In the genomic region with DNA sequence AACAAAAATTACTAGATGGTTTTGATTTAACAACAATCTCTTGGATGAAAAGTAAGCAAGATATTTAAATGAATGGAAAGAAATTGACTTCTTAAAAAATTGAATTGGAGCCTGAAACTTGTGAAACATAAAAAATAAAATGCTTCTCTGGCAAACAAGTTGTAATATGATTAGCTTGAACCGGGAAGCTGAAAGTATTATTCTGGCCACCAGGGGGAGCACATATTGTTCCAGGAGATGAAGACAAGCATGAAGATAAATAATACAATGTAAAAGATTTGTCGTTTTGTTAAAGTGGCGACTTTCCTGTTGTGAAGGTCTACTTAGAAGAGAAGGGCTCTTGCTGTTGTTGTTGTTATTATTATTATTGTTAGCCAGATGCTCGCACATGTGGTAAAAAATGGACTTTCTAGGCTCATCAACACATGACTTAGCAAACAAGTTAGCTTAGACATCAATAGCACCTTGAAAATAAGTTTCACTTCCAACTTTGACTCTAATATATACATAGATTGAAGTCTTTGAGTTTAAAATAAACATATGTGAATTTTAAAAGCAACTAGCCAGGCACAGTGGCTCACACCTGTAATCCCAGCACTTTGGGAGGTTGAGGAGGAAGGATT, we compare ENCODE assay signal across 8 cellular contexts. TPM values are rescaled to one million over a fixed set of nuclear protein-coding genes. Genes with fewer than 3 reads are reported as not detected.
DNase-seq lines count a peak whose midpoint lies in the region; ATAC-seq and TF ChIP-seq lines count a peak whose summit lies in the region.

No MANE protein-coding gene starts in this region.

- H3K4me1 ChIP-seq in OCI-LY1 (ENCODE audit: insufficient read depth, low read length, severe bottlenecking) (no peaks in the 10 kb centered on the region), lower lobe of right lung (no peaks in the 10 kb centered on the region), transverse colon (no peaks in the 10 kb centered on the region)

- H3K9ac ChIP-seq in OCI-LY1 (ENCODE audit: low read length), result no peak overlapping the region

- no peaks in the 10 kb centered on the region for H3K79me2 ChIP-seq in OCI-LY1 (ENCODE audit: insufficient read depth, low read length)

- H3K9me2 ChIP-seq in OCI-LY1 (ENCODE audit: low read depth, low read length), result no peaks in the 10 kb centered on the region

- no peaks in the 10 kb centered on the region for H3K27me3 ChIP-seq in OCI-LY1 (ENCODE audit: insufficient read depth, low read length)
- H3K27me3 ChIP-seq in brain microvascular endothelial cell (replicated peaks), result peaks cover 7% of the 10 kb centered on the region
- H3K27me3 ChIP-seq in lower lobe of right lung (ENCODE audit: low read depth), result peaks cover 26% of the 10 kb centered on the region
- peaks cover 43% of the 10 kb centered on the region for H3K27me3 ChIP-seq in transverse colon

- H3F3A ChIP-seq in OCI-LY1 (ENCODE audit: insufficient read depth, low read length), result no peaks in the 10 kb centered on the region

- H3K4me2 ChIP-seq in OCI-LY1 (ENCODE audit: low read length), result no peak overlapping the region

- TF ChIP-seq EP300 in transverse colon (IDR thresholded peaks at IDR 0.05; ENCODE audit: low read depth), result no peak

- H3K27me3 Mint-ChIP-seq in activated naive CD4-positive, alpha-beta T cell treated with anti-CD3 and anti-CD28 coated beads, Interleukin-2, amount 10 ng/mL, durations not matched to agents 7 days and 5 days, result peaks cover 31% of the 10 kb centered on the region

- TF ChIP-seq CTCF in OCI-LY1 (IDR thresholded peaks at IDR 0.05; ENCODE audit: low read length) (peak; percentile 76), brain microvascular endothelial cell (IDR thresholded peaks at IDR 0.05; ENCODE audit: low read depth, low read length, missing control alignments) (peak; percentile 66), lower lobe of right lung (IDR thresholded peaks at IDR 0.05) (peak; percentile 76), transverse colon (IDR thresholded peaks at IDR 0.05) (peak; percentile 55 to 83 (median 75))

- no peaks in the 10 kb centered on the region for H4K20me1 ChIP-seq in OCI-LY1 (ENCODE audit: insufficient read depth, low read length)

- H3K36me3 ChIP-seq in OCI-LY1 (ENCODE audit: insufficient read depth, low read length) (no peaks in the 10 kb centered on the region), brain microvascular endothelial cell (replicated peaks) (no peaks in the 10 kb centered on the region), lower lobe of right lung (no peaks in the 10 kb centered on the region), transverse colon (no peaks in the 10 kb centered on the region)

- no peak for TF ChIP-seq POLR2A in transverse colon (IDR thresholded peaks at IDR 0.05)

- peak; percentile 53 for DNase-seq in activated naive CD4-positive, alpha-beta T cell treated with anti-CD3 and anti-CD28 coated beads, Interleukin-2, amount 10 ng/mL, durations not matched to agents 7 days and 5 days
- no peak for DNase-seq in activated naive CD4-positive, alpha-beta T cell (lab: John Stamatoyannopoulos, UW)
- DNase-seq in HuH-7 (ENCODE audit: low spot score) (peak; percentile 87), brain microvascular endothelial cell (peak; percentile 74), lower lobe of right lung (no peak), transverse colon (peak; percentile 47), T-helper 9 cell (no peak)

- no peak overlapping the region for H2AFZ ChIP-seq in OCI-LY1 (ENCODE audit: low read length)

- no peak for ATAC-seq in lower lobe of right lung

- no peak overlapping the region for H3K4me3 Mint-ChIP-seq in activated naive CD4-positive, alpha-beta T cell treated with anti-CD3 and anti-CD28 coated beads, Interleukin-2, amount 10 ng/mL, durations not matched to agents 7 days and 5 days

- no peaks in the 10 kb centered on the region for H3K36me3 Mint-ChIP-seq in activated naive CD4-positive, alpha-beta T cell treated with anti-CD3 and anti-CD28 coated beads, Interleukin-2, amount 10 ng/mL, durations not matched to agents 7 days and 5 days

- no peaks in the 10 kb centered on the region for H3K4me1 Mint-ChIP-seq in activated naive CD4-positive, alpha-beta T cell treated with anti-CD3 and anti-CD28 coated beads, Interleukin-2, amount 10 ng/mL, durations not matched to agents 7 days and 5 days

- no peak overlapping the region for H3K27ac ChIP-seq in OCI-LY1 (ENCODE audit: low read depth, low read length, poor library complexity, severe bottlenecking)
- H3K27ac ChIP-seq in brain microvascular endothelial cell, result no peak overlapping the region
- no peak overlapping the region for H3K27ac ChIP-seq in lower lobe of right lung
- no peak overlapping the region for H3K27ac ChIP-seq in transverse colon

- H3K4me3 ChIP-seq in OCI-LY1 (ENCODE audit: low read depth, low read length, poor library complexity, severe bottlenecking) (no peak overlapping the region), brain microvascular endothelial cell (ENCODE audit: low read depth, low read length) (no peak overlapping the region), lower lobe of right lung (no peak overlapping the region), transverse colon (no peak overlapping the region)

- no peak overlapping the region for H3K27ac Mint-ChIP-seq in activated naive CD4-positive, alpha-beta T cell treated with anti-CD3 and anti-CD28 coated beads, Interleukin-2, amount 10 ng/mL, durations not matched to agents 7 days and 5 days

- in situ Hi-C loops in brain microvascular endothelial cell (cut with HindIII; ENCODE audit: low pct_ligation_motif_present, low sequenced_read_pairs), result no loop called here
- in situ Hi-C loops in transverse colon (cut with MboI; ENCODE audit: low pct_ligation_motif_present in 1 of 4, low pct_unique_long_range_greater_than_20kb in 1 of 4, low sequenced_read_pairs in 3 of 4), result loop anchor here in 1 of 4 donors (25.0 kb wide), 1 partner anchor 593 kb away; no protein-coding TSS in a partner anchor

- CTCF ChIA-PET in activated naive CD4-positive, alpha-beta T cell treated with anti-CD3 and anti-CD28 coated beads, Interleukin-2, amount 10 ng/mL, durations not matched to agents 7 days and 5 days (lab: Charles Lee), result interaction anchor here (0.6 to 1.7 kb wide), 10 partner anchors 9 to 485 kb away, joined by 3 to 5 read pairs (median 4); no protein-coding TSS in a partner anchor

- intact Hi-C loops in lower lobe of right lung (cut with DNase I), result no loop called here
- intact Hi-C loops in transverse colon (cut with DNase I; ENCODE audit: low total_unique reads), result no loop called here

- WGBS in transverse colon (ENCODE audit: low coverage in 1 of 2), 2 donors, result 7% methylated on average over 4 of the region's 4 CpGs

- H3K9me3 ChIP-seq in OCI-LY1 (ENCODE audit: low read length) (no peaks in the 10 kb centered on the region), lower lobe of right lung (no peaks in the 10 kb centered on the region), transverse colon (no peaks in the 10 kb centered on the region)

- H3K9me3 Mint-ChIP-seq in activated naive CD4-positive, alpha-beta T cell treated with anti-CD3 and anti-CD28 coated beads, Interleukin-2, amount 10 ng/mL, durations not matched to agents 7 days and 5 days, result no peaks in the 10 kb centered on the region

RNA-seq across cellular contexts. Expression of gene PAX1, which starts 14.2 kb away (rescaled TPM):
- total RNA-seq in lower lobe of right lung, result not detected
- total RNA-seq in transverse colon, result not detected

Comparison
In these comparisons a context has a peak if more than half of its experiments do, and no peak if none do; other contexts are left out.
1. DNase-seq: peak in activated naive CD4-positive, alpha-beta T cell treated with anti-CD3 and anti-CD28 coated beads, Interleukin-2, amount 10 ng/mL, durations not matched to agents 7 days and 5 days (single experiment), HuH-7 (single experiment), brain microvascular endothelial cell (single experiment) and transverse colon (single experiment); none in activated naive CD4-positive, alpha-beta T cell (0 of 4), lower lobe of right lung (single experiment) and T-helper 9 cell (single experiment).
2. Peak in every context shown above with its lines, with median percentiles within 50 percentile points of each other: CTCF ChIP-seq.